In the genomic region with DNA sequence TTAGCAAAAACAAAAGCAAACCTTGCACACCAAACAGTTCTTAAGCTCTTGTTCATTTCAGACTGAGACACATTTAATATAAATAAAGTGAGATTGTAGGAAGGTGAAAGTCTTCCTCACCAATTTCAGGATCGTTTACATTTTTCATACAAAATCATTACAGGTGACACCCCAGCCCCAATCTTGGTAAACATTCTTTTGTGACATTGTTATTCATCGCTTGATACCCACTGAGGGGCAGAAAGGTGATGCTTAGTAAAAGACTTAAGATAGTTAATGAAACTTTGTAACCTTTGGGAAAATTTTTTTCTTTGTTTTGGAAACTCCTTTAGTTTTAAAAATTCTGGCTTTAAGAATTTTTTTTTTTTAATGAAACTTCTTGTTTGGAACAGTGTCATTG, we compare ENCODE assay signal across 8 cellular contexts. TPM values are rescaled to one million over a fixed set of nuclear protein-coding genes. Genes with fewer than 3 reads are reported as not detected.
DNase-seq lines count a peak whose midpoint lies in the region; ATAC-seq and TF ChIP-seq lines count a peak whose summit lies in the region.

No MANE protein-coding gene starts in this region.

- peak overlapping the region; percentile 91 for H3K9ac ChIP-seq in smooth muscle cell (ENCODE audit: low read depth)

- H3F3A ChIP-seq in smooth muscle cell (ENCODE audit: low read depth), result peaks cover 21% of the 10 kb centered on the region

- peak overlapping the region; percentile 97 for H3K27ac ChIP-seq in HL-60 (replicated peaks)
- H3K27ac ChIP-seq in right cardiac atrium (ENCODE audit: low read length), result no peak overlapping the region
- peak overlapping the region; percentile 91 for H3K27ac ChIP-seq in smooth muscle cell (ENCODE audit: low read depth)

- H3K4me1 ChIP-seq in right cardiac atrium (ENCODE audit: control insufficient read depth, insufficient read depth, low read length) (no peaks in the 10 kb centered on the region), smooth muscle cell (ENCODE audit: low read depth) (peaks cover 26% of the 10 kb centered on the region)

- H3K27me3 ChIP-seq in HL-60 (ENCODE audit: insufficient read depth, poor library complexity, severe bottlenecking) (no peaks in the 10 kb centered on the region), right cardiac atrium (ENCODE audit: control insufficient read depth, insufficient read depth) (no peaks in the 10 kb centered on the region), smooth muscle cell (ENCODE audit: low read depth) (no peaks in the 10 kb centered on the region)

- H3K36me3 ChIP-seq in smooth muscle cell (ENCODE audit: low read depth), result no peaks in the 10 kb centered on the region

- intact Hi-C loops in right cardiac atrium (cut with DNase I), result no loop called here

- peak overlapping the region; percentile 97 for H2AFZ ChIP-seq in smooth muscle cell (ENCODE audit: low read depth)

- peak overlapping the region; percentile 97 for H3K4me2 ChIP-seq in smooth muscle cell

- 18% methylated on average over 2 of the region's 2 CpGs for WGBS in right cardiac atrium
- 20% methylated on average over 2 of the region's 2 CpGs for WGBS in smooth muscle cell (ENCODE audit: low lambda C conversion rate)

- no peak for DNase-seq in HL-60 (ENCODE audit: low read depth in 1 of 2, low spot score in 1 of 2)
- no peak for DNase-seq in right cardiac atrium
- no peak for DNase-seq in smooth muscle cell (lab: John Stamatoyannopoulos, UW; ENCODE audit: unreplicated experiment)
- DNase-seq in NCI-H345 (lab: John Stamatoyannopoulos, UW), result no peak
- DNase-seq in NCI-H226, result no peak
- DNase-seq in SHP77 (lab: John Stamatoyannopoulos, UW), result no peak
- no peak for DNase-seq in SIG-M5 treated with dmso at 0.1 percent for 504 hours (lab: John Stamatoyannopoulos, UW; ENCODE audit: unreplicated experiment)

- peaks cover 57% of the 10 kb centered on the region for H3K79me2 ChIP-seq in smooth muscle cell (ENCODE audit: low read depth)

- no peak for ATAC-seq in right cardiac atrium

- H4K20me1 ChIP-seq in smooth muscle cell (ENCODE audit: low read depth), result peaks cover 6% of the 10 kb centered on the region

- peak overlapping the region; percentile 58 for H3K4me3 ChIP-seq in HL-60 (replicated peaks; ENCODE audit: insufficient read depth, low read length)
- peak overlapping the region; percentile 73 for H3K4me3 ChIP-seq in WI38 (ENCODE audit: low read depth, low read length)
- peak overlapping the region; percentile 94 for H3K4me3 ChIP-seq in right cardiac atrium (ENCODE audit: low read length)
- H3K4me3 ChIP-seq in smooth muscle cell, result peak overlapping the region; percentile 87

- no peak for TF ChIP-seq CTCF in HL-60 (IDR thresholded peaks at IDR 0.05; ENCODE audit: insufficient read depth, low read length)
- TF ChIP-seq CTCF in WI38 (IDR thresholded peaks at IDR 0.05; ENCODE audit: low read depth, low read length), result no peak
- no peak for TF ChIP-seq CTCF in smooth muscle cell (IDR thresholded peaks at IDR 0.05; ENCODE audit: borderline replicate concordance, insufficient read depth, poor library complexity, severe bottlenecking)

- H3K9me3 ChIP-seq in right cardiac atrium (ENCODE audit: control insufficient read depth, low read length), result no peaks in the 10 kb centered on the region
- no peaks in the 10 kb centered on the region for H3K9me3 ChIP-seq in smooth muscle cell (replicated peaks; ENCODE audit: low read depth)

RNA-seq across cellular contexts. Expression of a gene that starts 1.9 kb away (rescaled TPM):
- total RNA-seq in right cardiac atrium (10 to 100 TPM; 19.1 to 21.0 (median 20.1) TPM), smooth muscle cell (36.2 and 37.2 TPM in 2 replicates)
- polyA plus RNA-seq in right cardiac atrium (5.4 TPM), smooth muscle cell (8.2 and 9.9 TPM in 2 replicates)
